4 cellular contexts compared by ENCODE assay signal in genomic region chr12:117963836-117964235, GRCh38. TPM values are rescaled to one million over a fixed set of nuclear protein-coding genes. Genes with fewer than 3 reads are reported as not detected.
"Had no signal": no experiment of that assay in that cellular context is flagged by ENCODE, and none has a peak within 500 bp of the region (broad histone marks: within the 10 kb centered on the region; RNA-seq: fewer than 3 reads in every experiment).

No MANE protein-coding gene starts in this region.

- H3K4me3 ChIP-seq: GM12878 had no signal

- ATAC-seq: GM12878 had no signal

- DNase-seq: GDM1, GF-D8 had no signal

RNA-seq across cellular contexts. Expression of gene KSR2, which starts 5.0 kb away (rescaled TPM):
- total RNA-seq: G401 had no signal
